7 cellular contexts compared by ENCODE assay signal in genomic region chr15:28286031-28286430, GRCh38.
"Had no signal": no experiment of that assay in that cellular context is flagged by ENCODE, and none has a peak within 500 bp of the region (broad histone marks: within the 10 kb centered on the region; RNA-seq: fewer than 3 reads in every experiment).

No MANE protein-coding gene starts in this region.

- H3K9me3 Mint-ChIP-seq: HFFc6 had no signal

- H3K27ac Mint-ChIP-seq: HFFc6 had no signal

- ATAC-seq: HCT116 had no signal

- H3K9me3 ChIP-seq: HAP-1 had no signal

- H3K4me3 Mint-ChIP-seq: HFFc6 had no signal

- H3K4me3 ChIP-seq: HAP-1 had no signal

- H3K27me3 Mint-ChIP-seq: IgD-negative memory B cell had no signal

- H3K4me1 ChIP-seq: HAP-1 had no signal

- DNase-seq: GOT3, H7, HFFc6, KG1 had no signal
